ENCODE assay signal across 7 cellular contexts in genomic region chr17:73232587-73233373, GRCh38. TPM values are rescaled to one million over a fixed set of nuclear protein-coding genes. Genes with fewer than 3 reads are reported as not detected.
DNase-seq lines count a peak whose midpoint lies in the region; ATAC-seq and TF ChIP-seq lines count a peak whose summit lies in the region.

No MANE protein-coding gene starts in this region.

- H3K4me3 ChIP-seq in GM08714 (ENCODE audit: low read length) (peak overlapping the region; percentile 94), epithelial cell of proximal tubule (ENCODE audit: low read depth, low read length) (peak overlapping the region; percentile 87)

- TF ChIP-seq CTCF in epithelial cell of proximal tubule (conservative IDR thresholded peaks at IDR 0.05; ENCODE audit: low read depth, low read length) = no peak

- ATAC-seq in GM21528 (IDR thresholded peaks at IDR 0.05; ENCODE audit: low FRiP score, unreplicated experiment) = peak; percentile 20

- DNase-seq in HuH-7 (ENCODE audit: low spot score) (peak; percentile 39), epithelial cell of proximal tubule (ENCODE audit: low read depth) (no peak), myocyte (ENCODE audit: low read depth) (peak; percentile 46), ureter (ENCODE audit: low spot score) (peak; percentile 53)
- DNase-seq in activated CD4-positive, alpha-beta T cell treated with anti-CD3 and anti-CD28 coated beads, Interleukin-2, amount 50 U/mL, for 1 hour = peak; percentile 23

RNA-seq across cellular contexts. Expression of gene CPSF4L, which starts 28.9 kb away (rescaled TPM):
- total RNA-seq in epithelial cell of proximal tubule (not detected in 2 replicates), myocyte (not detected in 2 replicates), ureter (not detected)
- not detected for polyA plus RNA-seq in myocyte (2012)

RNA-seq across cellular contexts. Expression of gene COG1, which starts 39.9 kb away (rescaled TPM):
- 11.6 and 19.6 TPM in 2 replicates for total RNA-seq in epithelial cell of proximal tubule
- 38.9 and 43.0 TPM in 2 replicates for total RNA-seq in myocyte
- polyA plus RNA-seq in myocyte (2012) = 50.9 TPM
- 47.1 TPM for total RNA-seq in ureter
